In the genomic region with DNA sequence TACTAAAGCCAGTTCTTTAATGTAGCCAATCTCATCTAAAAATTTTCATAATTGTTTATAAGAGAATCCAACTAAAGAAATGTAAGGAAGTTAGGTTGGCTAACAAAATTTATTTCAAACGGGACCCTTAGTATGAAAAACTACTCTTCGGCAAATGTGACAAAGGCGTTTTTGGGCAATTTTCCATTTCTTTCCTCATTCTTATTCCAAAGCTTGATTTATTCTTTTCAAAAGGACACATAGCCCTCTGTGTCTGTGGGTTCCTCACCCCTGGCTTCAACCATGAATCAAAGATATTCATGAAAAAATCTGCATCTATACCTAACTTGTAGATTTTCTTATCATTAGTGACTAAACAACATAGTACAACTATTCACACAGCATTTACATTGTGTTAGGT, we compare ENCODE assay signal across 32 cellular contexts.
"Had no signal": no experiment of that assay in that cellular context is flagged by ENCODE, and none has a peak within 500 bp of the region (broad histone marks: within the 10 kb centered on the region; RNA-seq: fewer than 3 reads in every experiment).

No MANE protein-coding gene starts in this region.

- ATAC-seq: activated CD8-positive, alpha-beta memory T cell treated with anti-CD3 and anti-CD28 coated beads, Interleukin-2, amount 10 ng/mL, durations not matched to agents 7 days and 5 days; activated T-cell treated with anti-CD3 and anti-CD28 coated beads, Interleukin-2, amount 50 U/mL, for 72 hours; activated T-helper 17 cell treated with anti-CD3 and anti-CD28 coated beads, Interleukin-2, amount 50 U/mL, for 72 hours; Right ventricle myocardium inferior; SK-N-SH treated with all-trans-retinoic acid at 6 μM for 48 hours; T-cell; T-helper 17 cell had no signal

- H3K9me3 Mint-ChIP-seq: activated CD4-positive, alpha-beta memory T cell treated with anti-CD3 and anti-CD28 coated beads, Interleukin-2, amount 10 ng/mL, durations not matched to agents 7 days and 5 days; activated naive CD8-positive, alpha-beta T cell treated with anti-CD3 and anti-CD28 coated beads for 36 hours; activated T-cell treated with anti-CD3 and anti-CD28 coated beads, Interleukin-2, amount 50 U/mL, for 72 hours; activated T-helper 17 cell treated with anti-CD3 and anti-CD28 coated beads, Interleukin-2, amount 50 U/mL, for 72 hours; IgD-negative memory B cell; T-cell had no signal

- H3K4me3 Mint-ChIP-seq: activated CD4-positive, alpha-beta memory T cell treated with anti-CD3 and anti-CD28 coated beads, Interleukin-2, amount 10 ng/mL, durations not matched to agents 7 days and 5 days; activated CD8-positive, alpha-beta memory T cell treated with anti-CD3 and anti-CD28 coated beads, Interleukin-2, amount 10 ng/mL, durations not matched to agents 7 days and 5 days; activated naive CD8-positive, alpha-beta T cell treated with anti-CD3 and anti-CD28 coated beads for 36 hours; activated T-cell treated with anti-CD3 and anti-CD28 coated beads, Interleukin-2, amount 50 U/mL, for 72 hours; activated T-helper 17 cell treated with anti-CD3 and anti-CD28 coated beads, Interleukin-2, amount 50 U/mL, for 72 hours; IgD-negative memory B cell; T-cell; T-helper 17 cell had no signal

- H3K9me3 ChIP-seq: ascending aorta, breast epithelium had no signal

- H3K27me3 ChIP-seq: ascending aorta, breast epithelium had no signal

- H3K27me3 Mint-ChIP-seq: activated CD4-positive, alpha-beta memory T cell treated with anti-CD3 and anti-CD28 coated beads, Interleukin-2, amount 10 ng/mL, durations not matched to agents 7 days and 5 days; activated CD8-positive, alpha-beta memory T cell treated with anti-CD3 and anti-CD28 coated beads, Interleukin-2, amount 10 ng/mL, durations not matched to agents 7 days and 5 days; activated naive CD8-positive, alpha-beta T cell treated with anti-CD3 and anti-CD28 coated beads for 36 hours; activated T-helper 17 cell treated with anti-CD3 and anti-CD28 coated beads, Interleukin-2, amount 50 U/mL, for 72 hours; IgD-negative memory B cell; T-cell; T-helper 17 cell had no signal

- H3K27ac Mint-ChIP-seq: activated CD4-positive, alpha-beta memory T cell treated with anti-CD3 and anti-CD28 coated beads, Interleukin-2, amount 10 ng/mL, durations not matched to agents 7 days and 5 days; activated CD8-positive, alpha-beta memory T cell treated with anti-CD3 and anti-CD28 coated beads, Interleukin-2, amount 10 ng/mL, durations not matched to agents 7 days and 5 days; activated naive CD8-positive, alpha-beta T cell treated with anti-CD3 and anti-CD28 coated beads for 36 hours; activated T-helper 17 cell treated with anti-CD3 and anti-CD28 coated beads, Interleukin-2, amount 50 U/mL, for 72 hours had no signal

- H3K36me3 Mint-ChIP-seq: activated naive CD8-positive, alpha-beta T cell treated with anti-CD3 and anti-CD28 coated beads for 36 hours; IgD-negative memory B cell had no signal

- DNase-seq: activated CD4-positive, alpha-beta memory T cell treated with anti-CD3 and anti-CD28 coated beads, Interleukin-2, amount 10 ng/mL, durations not matched to agents 7 days and 5 days; activated CD4-positive, alpha-beta T cell treated with anti-CD3 and anti-CD28 coated beads for 1 hour; activated CD4-positive, alpha-beta T cell treated with anti-CD3 and anti-CD28 coated beads for 48 hours; activated CD4-positive, CD25-positive, alpha-beta regulatory T cell; activated CD8-positive, alpha-beta memory T cell treated with anti-CD3 and anti-CD28 coated beads, Interleukin-2, amount 50 U/mL, for 48 hours; activated effector memory CD4-positive, alpha-beta T cell treated with anti-CD3 and anti-CD28 coated beads, Interleukin-2, amount 50 U/mL, for 16 hours; activated naive CD4-positive, alpha-beta T cell; activated naive CD4-positive, alpha-beta T cell treated with anti-CD3 and anti-CD28 coated beads, Interleukin-2, amount 50 U/mL, for 16 hours; activated naive CD8-positive, alpha-beta T cell treated with anti-CD3 and anti-CD28 coated beads for 36 hours; activated T-cell treated with anti-CD3 and anti-CD28 coated beads, Interleukin-2, amount 50 U/mL, for 72 hours; amygdala; Karpas-422; KBM-7; NCI-H1105; NCI-H1417 treated with DMSO at 0.1 percent for 48 hours; NCI-H1930; NCI-H2081 treated with DMSO at 0.1 percent for 48 hours; NCI-H345; NCI-H524 treated with DMSO at 0.1 percent for 48 hours; NK-92 treated with Interleukin-12 subunit alpha and Interleukin-12 subunit beta, amount 100 ng/mL, for 24 hours; PC-9; SIG-M5; T-cell; T-helper 17 cell; WERI-Rb-1 had no signal

- H3K27ac ChIP-seq: ascending aorta, breast epithelium, PC-9, WERI-Rb-1 had no signal
